In genomic region chr4:92634891-92635290, GRCh38 we compare ENCODE assay signal across 19 cellular contexts.
DNase-seq lines count a peak whose midpoint lies in the region; ATAC-seq lines count a peak whose summit lies in the region.
"Had no signal": no experiment of that assay in that cellular context is flagged by ENCODE, and none has a peak within 500 bp of the region (broad histone marks: within the 10 kb centered on the region; RNA-seq: fewer than 3 reads in every experiment).

No MANE protein-coding gene starts in this region.

- peak; percentile 8 for DNase-seq in NCI-H82 (lab: John Stamatoyannopoulos, UW)
- DNase-seq in NCI-H82 treated with DMSO at 0.1 percent for 48 hours (lab: John Stamatoyannopoulos, UW; ENCODE audit: unreplicated experiment) = no peak
- peak; percentile 26 to 34 for DNase-seq in hippocampal formation (lab: John Stamatoyannopoulos, UW)
- DNase-seq in substantia nigra (lab: John Stamatoyannopoulos, UW) = peak in 24 of 49 donors; percentile 0 to 54 (median 6)
- no peak for DNase-seq in cerebellar nuclear complex (lab: John Stamatoyannopoulos, UW)
- DNase-seq in activated gamma-delta T cell (lab: John Stamatoyannopoulos, UW) = no peak
- DNase-seq: 8988T; CD8-positive, alpha-beta T cell; DMS79 treated with DMSO at 0.1 percent for 48 hours; GDM1; H7; NCI-H1105 treated with DMSO at 0.1 percent for 48 hours; NCI-H1694 treated with DMSO at 0.1 percent for 48 hours; NCI-H226; NCI-H526 treated with DMSO at 0.1 percent for 48 hours; PC-9 had no signal

- H3K27ac ChIP-seq in angular gyrus (ENCODE audit: low read depth, low read length) = peak overlapping the region; percentile 68
- H3K27ac ChIP-seq in substantia nigra (ENCODE audit: low read depth, low read length, poor library complexity, severe bottlenecking) = peak overlapping the region; percentile 31
- H3K27ac ChIP-seq: PC-9, SJSA1 had no signal

- ATAC-seq in HG02885 (IDR thresholded peaks at IDR 0.05; ENCODE audit: poor library complexity, unreplicated experiment) = no peak
- ATAC-seq: CD8-positive, alpha-beta T cell had no signal

Comparison
In these comparisons a context has a peak if more than half of its experiments do, and no peak if none do; other contexts are left out.
1. DNase-seq: peak in NCI-H82 (single experiment) and hippocampal formation (2 of 2); none in NCI-H82 treated with DMSO at 0.1 percent for 48 hours (single experiment), cerebellar nuclear complex (0 of 2) and activated gamma-delta T cell (single experiment).